In the genomic region with DNA sequence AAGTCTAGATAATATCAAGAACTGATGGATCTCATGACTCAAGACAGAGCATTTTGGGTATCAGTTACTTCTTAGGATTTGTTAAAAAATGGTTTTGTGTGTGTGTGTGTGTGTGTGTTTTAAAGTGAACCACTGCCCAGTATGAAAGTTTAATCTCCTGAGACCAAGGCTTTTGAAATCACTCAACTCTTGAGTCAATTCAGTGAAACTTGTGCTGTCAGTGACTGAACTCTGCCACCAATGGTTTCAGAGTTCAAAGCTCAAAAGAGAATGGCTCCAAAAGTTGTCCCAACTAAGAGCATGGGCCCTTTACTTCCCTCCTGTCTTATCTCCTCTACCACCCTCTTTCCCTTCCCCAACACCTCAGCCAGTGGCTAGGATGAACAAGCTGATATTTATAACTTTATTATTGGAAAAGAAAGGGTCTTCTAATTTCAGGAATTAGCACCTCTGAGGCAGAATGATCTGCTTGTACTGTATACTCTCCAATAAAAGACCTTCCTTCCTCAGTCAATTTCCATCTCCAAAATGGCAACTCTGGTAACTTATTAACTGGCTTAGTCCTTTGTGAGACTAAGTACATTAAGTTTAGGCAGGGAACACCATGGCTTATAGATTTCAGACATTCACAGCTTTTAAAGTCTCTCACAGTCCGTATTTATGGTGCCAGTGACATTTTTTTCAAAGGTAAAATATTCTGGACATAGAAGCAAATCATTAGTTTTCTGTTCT, we compare ENCODE assay signal across 22 cellular contexts.
DNase-seq lines count a peak whose midpoint lies in the region; ATAC-seq and TF ChIP-seq lines count a peak whose summit lies in the region.
"Had no signal": no experiment of that assay in that cellular context is flagged by ENCODE, and none has a peak within 500 bp of the region (broad histone marks: within the 10 kb centered on the region; RNA-seq: fewer than 3 reads in every experiment).

No MANE protein-coding gene starts in this region.

- H3K4me3 ChIP-seq in vagina: no peak overlapping the region
- H3K4me3 ChIP-seq: breast epithelium, colonic mucosa, heart left ventricle had no signal

- no peak for DNase-seq in vagina (ENCODE audit: extremely low spot score in 2 of 2)
- no peak for DNase-seq in NCI-H2107 treated with DMSO at 0.1 percent for 48 hours (lab: John Stamatoyannopoulos, UW; ENCODE audit: unreplicated experiment)
- no peak for DNase-seq in NCI-H1092 (lab: John Stamatoyannopoulos, UW)
- DNase-seq: activated CD4-positive, alpha-beta T cell treated with anti-CD3 and anti-CD28 coated beads, Interleukin-2, amount 10 ng/mL, durations not matched to agents 24 days and 14 days; activated CD8-positive, alpha-beta memory T cell treated with anti-CD3 and anti-CD28 coated beads, Interleukin-2, amount 10 ng/mL, durations not matched to agents 7 days and 5 days; activated naive CD4-positive, alpha-beta T cell treated with anti-CD3 and anti-CD28 coated beads for 36 hours; CD8-positive, alpha-beta T cell; colonic mucosa; effector memory CD4-positive, alpha-beta T cell; erythroblast; GDM1; heart left ventricle; NCI-H1436; NCI-H2107; stimulated activated naive CD4-positive, alpha-beta T cell treated with Interleukin-2 at 50 U/mL for 16 hours; WERI-Rb-1 had no signal

- no peaks in the 10 kb centered on the region for H3K36me3 ChIP-seq in vagina
- H3K36me3 ChIP-seq: breast epithelium, colonic mucosa, heart left ventricle, WERI-Rb-1 had no signal

- no peaks in the 10 kb centered on the region for H3K9me3 ChIP-seq in vagina
- H3K9me3 ChIP-seq: breast epithelium, colonic mucosa, heart left ventricle had no signal

- peak; percentile 83 for ATAC-seq in GM18870 (IDR thresholded peaks at IDR 0.05; ENCODE audit: unreplicated experiment)
- ATAC-seq in GM21529 (IDR thresholded peaks at IDR 0.05; ENCODE audit: unreplicated experiment): peak; percentile 73
- peak; percentile 80 for ATAC-seq in HG03159 (IDR thresholded peaks at IDR 0.05; ENCODE audit: unreplicated experiment)
- no peak for ATAC-seq in GM21360 (IDR thresholded peaks at IDR 0.05; ENCODE audit: unreplicated experiment)
- ATAC-seq: activated CD8-positive, alpha-beta memory T cell treated with anti-CD3 and anti-CD28 coated beads, Interleukin-2, amount 10 ng/mL, durations not matched to agents 7 days and 5 days; CD8-positive, alpha-beta T cell; heart left ventricle; sciatic nerve had no signal

- no peaks in the 10 kb centered on the region for H3K4me1 ChIP-seq in vagina
- H3K4me1 ChIP-seq: breast epithelium, colonic mucosa, heart left ventricle had no signal

- H3K27me3 ChIP-seq in vagina: no peaks in the 10 kb centered on the region
- H3K27me3 ChIP-seq: colonic mucosa had no signal

- TF ChIP-seq POLR2A in vagina (IDR thresholded peaks at IDR 0.05): no peak

- H3K27ac ChIP-seq in vagina: no peak overlapping the region
- H3K27ac ChIP-seq: breast epithelium, colonic mucosa, heart left ventricle, WERI-Rb-1 had no signal

- intact Hi-C loops in vagina (cut with DNase I): no loop called here

- TF ChIP-seq CTCF in vagina (IDR thresholded peaks at IDR 0.05): no peak
